24 cellular contexts compared by ENCODE assay signal in genomic region chr9:131335356-131335755, GRCh38. TPM values are rescaled to one million over a fixed set of nuclear protein-coding genes. Genes with fewer than 3 reads are reported as not detected.
DNase-seq lines count a peak whose midpoint lies in the region; ATAC-seq, FAIRE-seq and TF ChIP-seq lines count a peak whose summit lies in the region.
"Had no signal": no experiment of that assay in that cellular context is flagged by ENCODE, and none has a peak within 500 bp of the region (broad histone marks: within the 10 kb centered on the region; RNA-seq: fewer than 3 reads in every experiment).

No MANE protein-coding gene starts in this region.

- H4K5ac ChIP-seq in H9 (ENCODE audit: insufficient read length, low read depth, low read length), result no peak overlapping the region

- H3K4me1 ChIP-seq in H9 (ENCODE audit: insufficient read depth, low read length) (no peaks in the 10 kb centered on the region; the same call in 1 of the 2 replicates), K562 (replicated peaks in 1 of 2; ENCODE audit: control insufficient read depth in 2 of 2, insufficient read depth in 2 of 2, low read length in 2 of 2) (peaks cover 17 to 40% of the 10 kb centered on the region in 2 experiments; a peak in 4 of 5 replicates), right atrium auricular region (peaks cover 0 to 21% of the 10 kb centered on the region in 2 donors)
- no peaks in the 10 kb centered on the region for H3K4me1 ChIP-seq in CD8-positive, alpha-beta memory T cell (ENCODE audit: insufficient read depth, low read length)
- H3K4me1 ChIP-seq: Peyer's patch, upper lobe of right lung had no signal

- POLR2A ChIA-PET in K562 (lab: Yijun Ruan, JAX), result interaction anchor here (0.9 to 2.5 kb wide), 2 partner anchors 69 to 158 kb away, joined by 5 to 13 read pairs; no protein-coding TSS in a partner anchor
- POLR2A ChIA-PET in CD8-positive, alpha-beta memory T cell (lab: Charles Lee), result interaction anchor here (0.7 kb wide), 1 partner anchor 97 kb away, joined by 7 read pairs; no protein-coding TSS in a partner anchor

- TF ChIP-seq POLR2A in K562 (conservative IDR thresholded peaks at IDR 0.05), result no peak

- no peak overlapping the region for H4K91ac ChIP-seq in H9 (ENCODE audit: insufficient read length, low read depth, low read length)

- no peak overlapping the region for H2BK120ac ChIP-seq in H9 (ENCODE audit: low read depth, low read length, poor library complexity, severe bottlenecking)

- H3K27me3 ChIP-seq in H9 (ENCODE audit: insufficient read depth, low read length) (no peaks in the 10 kb centered on the region), K562 (ENCODE audit: control insufficient read depth in 2 of 2, insufficient read depth in 2 of 2, low read length in 2 of 2) (no peaks in the 10 kb centered on the region), right atrium auricular region (no peaks in the 10 kb centered on the region)
- H3K27me3 ChIP-seq in CD8-positive, alpha-beta memory T cell (ENCODE audit: insufficient read depth, low read length, poor library complexity, severe bottlenecking), result no peaks in the 10 kb centered on the region
- H3K27me3 ChIP-seq: Peyer's patch, upper lobe of right lung had no signal

- no peak overlapping the region for H3K56ac ChIP-seq in H9 (ENCODE audit: insufficient read length, low read depth, low read length)

- no peak overlapping the region; a peak in 1 of 5 replicates for H3K4me3 Mint-ChIP-seq in H9
- H3K4me3 Mint-ChIP-seq in CD14-positive monocyte, result no peak overlapping the region
- H3K4me3 Mint-ChIP-seq in CD8-positive, alpha-beta memory T cell, result no peak overlapping the region
- H3K4me3 Mint-ChIP-seq: activated naive CD8-positive, alpha-beta T cell; activated T-helper 17 cell treated with anti-CD3 and anti-CD28 coated beads, Interleukin-2, amount 50 U/mL, for 72 hours; memory B cell had no signal

- no TSS peak for BruUV-seq in K562 (replicated peaks; lab: Mats Ljungman, UMichigan)

- H3K4me1 Mint-ChIP-seq in H9 (peaks cover 23 to 33% of the 10 kb centered on the region in 2 experiments), CD14-positive monocyte (peaks cover 2% of the 10 kb centered on the region)
- H3K4me1 Mint-ChIP-seq in CD8-positive, alpha-beta memory T cell, result peaks cover 3 to 4% (median 4%) of the 10 kb centered on the region in 3 donors
- H3K4me1 Mint-ChIP-seq: activated T-helper 17 cell treated with anti-CD3 and anti-CD28 coated beads, Interleukin-2, amount 50 U/mL, for 72 hours had no signal

- H3K36me3 Mint-ChIP-seq in H9 (ENCODE audit: insufficient read depth in 1 of 3, low read depth in 3 of 3) (no peaks in the 10 kb centered on the region; a peak in 1 of 7 replicates), CD14-positive monocyte (no peaks in the 10 kb centered on the region)
- H3K36me3 Mint-ChIP-seq in CD8-positive, alpha-beta memory T cell, result no peaks in the 10 kb centered on the region
- H3K36me3 Mint-ChIP-seq: activated naive CD8-positive, alpha-beta T cell; memory B cell; stimulated activated naive B cell treated with anti-CD40 and anti-IgM and Interleukin-4, amounts not matched to agents 10 μg/mL and 1 μg/mL and 100 μg/mL, for 72 hours had no signal

- H3K36me3 ChIP-seq in K562 (ENCODE audit: control insufficient read depth, insufficient read depth, low read length) (no peaks in the 10 kb centered on the region), right atrium auricular region (no peaks in the 10 kb centered on the region)
- no peaks in the 10 kb centered on the region for H3K36me3 ChIP-seq in CD8-positive, alpha-beta memory T cell (ENCODE audit: insufficient read depth, low read length)
- H3K36me3 ChIP-seq: Peyer's patch, upper lobe of right lung, WERI-Rb-1 had no signal

- no peak overlapping the region for H3K18ac ChIP-seq in H9 (ENCODE audit: insufficient read length, low read depth, low read length)

- H4K8ac ChIP-seq in H9 (replicated peaks; ENCODE audit: insufficient read length, low read depth, low read length), result no peak overlapping the region

- peak; percentile 23 for FAIRE-seq in K562 (lab: Jason Lieb, UNC)

- H2AFZ ChIP-seq in H9 (ENCODE audit: low read length) (no peak overlapping the region), K562 (ENCODE audit: low read depth, low read length) (no peak overlapping the region)

- no peak overlapping the region for H2BK20ac ChIP-seq in H9 (ENCODE audit: low read depth, low read length, poor library complexity, severe bottlenecking)

- in situ Hi-C loops in K562 (cut with MboI), result loop anchor here (5.0 to 10.0 kb wide), 2 partner anchors 121 to 278 kb away; no protein-coding TSS in a partner anchor

- no peak for ATAC-seq in K562
- ATAC-seq in sciatic nerve, result no peak
- ATAC-seq in HG02571 (IDR thresholded peaks at IDR 0.05; ENCODE audit: unreplicated experiment), result no peak

- H3K4me2 ChIP-seq in H9 (ENCODE audit: insufficient read depth, insufficient read length, low read length) (no peak overlapping the region), K562 (ENCODE audit: insufficient read depth, low read length) (no peak overlapping the region)

- H3K79me2 ChIP-seq in H9 (ENCODE audit: insufficient read depth, low read length) (no peaks in the 10 kb centered on the region), K562 (ENCODE audit: control insufficient read depth, insufficient read depth, low read length) (no peaks in the 10 kb centered on the region)

- TF ChIP-seq EP300 in K562 (IDR thresholded peaks at IDR 0.05; ENCODE audit: low read length), result no peak

- H3K9ac ChIP-seq in H9 (ENCODE audit: extremely low read depth, insufficient read length, low read length) (no peak overlapping the region), K562 (ENCODE audit: insufficient read depth in 1 of 2, low read depth in 2 of 2, low read length in 2 of 2) (no peak overlapping the region)

- intact Hi-C loops in K562 (cut with micrococcal nuclease) (loop anchor here (10.0 kb wide), 1 partner anchor 211 kb away; the partner anchor contains the start of gene NUP214), sciatic nerve (cut with DNase I) (loop anchor here (10.0 kb wide), 1 partner anchor 161 kb away; no protein-coding TSS in a partner anchor), CD14-positive monocyte (cut with micrococcal nuclease) (no loop called here)

- H2BK12ac ChIP-seq in H9 (ENCODE audit: insufficient read length, low read depth, low read length), result no peak overlapping the region

- TF ChIP-seq RAD21 in K562 (CRISPR knock-in tag; conservative IDR thresholded peaks at IDR 0.05 in 1 of 2, IDR thresholded peaks at IDR 0.05 in 1 of 2), result no peak

- no peak for DNase-seq in H9
- no peak for DNase-seq in K562 (ENCODE audit: extremely low read depth in 1 of 4, low spot score in 3 of 4)
- DNase-seq in right atrium auricular region (ENCODE audit: low spot score), result no peak
- DNase-seq in sciatic nerve (ENCODE audit: low spot score), result peak; percentile 34
- DNase-seq in CD14-positive monocyte (ENCODE audit: low spot score), result no peak
- DNase-seq in dedifferentiated amniotic fluid mesenchymal stem cell (ENCODE audit: extremely low spot score), result no peak
- DNase-seq in CD8-positive, alpha-beta memory T cell, result no peak
- DNase-seq: activated CD4-positive, alpha-beta T cell treated with anti-CD3 and anti-CD28 coated beads for 48 hours; cortex of kidney; DMS53; NCI-H1048; NCI-H2107; NCI-H774; Peyer's patch; SIG-M5; stimulated activated naive B cell treated with anti-CD40 and anti-IgM and Interleukin-4, amounts not matched to agents 10 μg/mL and 1 μg/mL and 100 μg/mL, for 72 hours; T-helper 9 cell had no signal

- no peak overlapping the region for H3K14ac ChIP-seq in H9 (ENCODE audit: insufficient read depth, low read length)

- no peak overlapping the region for H3K4me3 ChIP-seq in K562
- no peak overlapping the region for H3K4me3 ChIP-seq in right atrium auricular region
- H3K4me3 ChIP-seq in CD8-positive, alpha-beta memory T cell (ENCODE audit: low read length), result no peak overlapping the region
- H3K4me3 ChIP-seq: Peyer's patch, upper lobe of right lung had no signal

- H2AK5ac ChIP-seq in H9 (ENCODE audit: insufficient read length, low read length), result no peak overlapping the region

- no peak overlapping the region for H3K23ac ChIP-seq in H9 (ENCODE audit: insufficient read length, low read depth, low read length)

- H3K23me2 ChIP-seq in H9 (ENCODE audit: insufficient read length, low read depth, low read length, poor library complexity, severe bottlenecking), result no peaks in the 10 kb centered on the region

- no peak overlapping the region for H2BK15ac ChIP-seq in H9 (ENCODE audit: low read depth, low read length)

- H3K9me3 ChIP-seq in H9 (ENCODE audit: control insufficient read depth, low read depth, low read length) (no peaks in the 10 kb centered on the region), K562 (replicated peaks; ENCODE audit: control insufficient read depth, insufficient read depth, low read depth, low read length) (no peaks in the 10 kb centered on the region), right atrium auricular region (no peaks in the 10 kb centered on the region)
- H3K9me3 ChIP-seq in CD8-positive, alpha-beta memory T cell (ENCODE audit: low read length), result no peaks in the 10 kb centered on the region
- H3K9me3 ChIP-seq: Caco-2, Peyer's patch, upper lobe of right lung had no signal

- H3K4ac ChIP-seq in H9 (ENCODE audit: low read depth, low read length), result no peak overlapping the region

- H3T11ph ChIP-seq in H9 (ENCODE audit: low read length), result no peak overlapping the region

- WGBS in H9 (ENCODE audit: extremely low coverage, insufficient read length, low lambda C conversion rate), result no CpG with 5 or more reads among the region's 4 CpGs
- WGBS in K562 (ENCODE audit: insufficient coverage, low coverage, missing lambda C conversion rate), result 39% methylated on average over 3 of the region's 4 CpGs

- H3K27me3 Mint-ChIP-seq in H9 (ENCODE audit: low read depth) (peaks cover 1% of the 10 kb centered on the region; the same call in 1 of the 2 replicates), CD14-positive monocyte (ENCODE audit: low read depth in 3 of 3) (peaks cover 0 to 5% (median 3%) of the 10 kb centered on the region in 3 donors)
- H3K27me3 Mint-ChIP-seq in CD8-positive, alpha-beta memory T cell, result no peaks in the 10 kb centered on the region
- H3K27me3 Mint-ChIP-seq: activated naive CD8-positive, alpha-beta T cell; activated T-helper 17 cell treated with anti-CD3 and anti-CD28 coated beads, Interleukin-2, amount 50 U/mL, for 72 hours; memory B cell had no signal

- H3K9me3 Mint-ChIP-seq in H9, result no peaks in the 10 kb centered on the region
- no peaks in the 10 kb centered on the region for H3K9me3 Mint-ChIP-seq in CD14-positive monocyte
- no peaks in the 10 kb centered on the region for H3K9me3 Mint-ChIP-seq in CD8-positive, alpha-beta memory T cell
- H3K9me3 Mint-ChIP-seq: activated T-helper 17 cell treated with anti-CD3 and anti-CD28 coated beads, Interleukin-2, amount 50 U/mL, for 72 hours; memory B cell; stimulated activated naive B cell treated with anti-CD40 and anti-IgM and Interleukin-4, amounts not matched to agents 10 μg/mL and 1 μg/mL and 100 μg/mL, for 72 hours had no signal

- H3K9me1 ChIP-seq in K562 (ENCODE audit: control insufficient read depth, insufficient read depth, low read length), result no peaks in the 10 kb centered on the region

- H4K20me1 ChIP-seq in H9 (ENCODE audit: control insufficient read depth, insufficient read depth, insufficient read length), result no peaks in the 10 kb centered on the region
- H4K20me1 ChIP-seq in K562 (replicated peaks; ENCODE audit: control insufficient read depth, insufficient read depth, low read length), result no peaks in the 10 kb centered on the region

- H3K27ac ChIP-seq in H9 (ENCODE audit: insufficient read length, low read depth, low read length) (no peak overlapping the region), K562 (ENCODE audit: extremely low read depth, low read depth, low read length) (no peak overlapping the region), right atrium auricular region (peak overlapping the region; percentile 77 to 94)
- H3K27ac ChIP-seq in CD8-positive, alpha-beta memory T cell (ENCODE audit: low read depth, low read length), result no peak overlapping the region
- H3K27ac ChIP-seq: Peyer's patch, upper lobe of right lung, WERI-Rb-1 had no signal

- H2BK5ac ChIP-seq in H9 (ENCODE audit: insufficient read length, low read length), result no peak overlapping the region

- H3K27ac Mint-ChIP-seq in H9 (peak overlapping the region in 2 of 3 experiments; percentile 59 to 67; a peak in 2 of 7 replicates), CD14-positive monocyte (peak overlapping the region in 1 of 7 donors; percentile 32)
- no peak overlapping the region for H3K27ac Mint-ChIP-seq in CD8-positive, alpha-beta memory T cell
- H3K27ac Mint-ChIP-seq: activated naive CD8-positive, alpha-beta T cell; activated T-helper 17 cell treated with anti-CD3 and anti-CD28 coated beads, Interleukin-2, amount 50 U/mL, for 72 hours; memory B cell; stimulated activated naive B cell treated with anti-CD40 and anti-IgM and Interleukin-4, amounts not matched to agents 10 μg/mL and 1 μg/mL and 100 μg/mL, for 72 hours had no signal

- no peaks in the 10 kb centered on the region for H3K79me1 ChIP-seq in H9 (ENCODE audit: insufficient read depth, low read depth, low read length, poor library complexity, severe bottlenecking)

- TF ChIP-seq CTCF in H9 (conservative IDR thresholded peaks at IDR 0.05) (no peak), K562 (IDR thresholded peaks at IDR 0.05 in 2 of 3, conservative IDR thresholded peaks at IDR 0.05 in 1 of 3; ENCODE audit: insufficient read depth in 2 of 3, low read depth in 1 of 3, low read length in 3 of 3) (no peak), right atrium auricular region (IDR thresholded peaks at IDR 0.05) (no peak), CD14-positive monocyte (IDR thresholded peaks at IDR 0.05) (no peak)

- CTCF ChIA-PET in K562 (lab: Yijun Ruan, JAX; ENCODE audit: low intra/inter-chr PET ratio), result interaction anchor here (0.6 to 5.0 kb wide), 4 partner anchors 70 to 277 kb away, joined by 3 to 44 read pairs (median 10); no protein-coding TSS in a partner anchor
- CTCF ChIA-PET in CD8-positive, alpha-beta memory T cell (lab: Charles Lee), result interaction anchor here (1.4 to 7.2 kb wide), 6 partner anchors 38 to 155 kb away, joined by 5 to 175 read pairs (median 10); no protein-coding TSS in a partner anchor

RNA-seq across cellular contexts. Expression of gene PLPP7, which starts 45.8 kb away (rescaled TPM):
- 1.9 and 2.4 TPM in 2 replicates for total RNA-seq in H9 (2021)
- 0.49 TPM in 1 of 2 replicates, not detected in the other for total RNA-seq in K562 (2011; cell fraction: chromatin; rRNA removed; ENCODE audit: low replicate concordance)
- total RNA-seq in K562 (2011; cell fraction: nucleolus; rRNA removed), result 1.1 and 1.2 TPM in 2 replicates
- total RNA-seq in K562 (2011; cell fraction: nucleoplasm; rRNA removed), result 0.66 and 0.99 TPM in 2 replicates
- 0.23 and 0.65 TPM in 2 replicates for total RNA-seq in K562 (2014; rRNA removed)
- not detected in 2 replicates for total RNA-seq in K562 (2014; rRNA removed; fragmentation: Illumina TruSeq; extraction: Trizol)
- total RNA-seq in K562 (2015; rRNA removed; fragmentation: Illumina TruSeq; extraction: Trizol), result 0.18 and 0.30 TPM in 2 replicates
- 0.56 and 0.93 TPM in 2 replicates for total RNA-seq in K562 (2021)
- polyA plus RNA-seq in K562 (2011; rRNA removed), result 0.18 and 0.41 TPM in 2 replicates
- polyA plus RNA-seq in K562 (2011; cell fraction: cytosol; rRNA removed), result 0.48 and 0.50 TPM in 2 replicates
- 0.68 and 0.87 TPM in 2 replicates for polyA plus RNA-seq in K562 (2011; cell fraction: nucleus; rRNA removed)
- 0.64 and 1.3 TPM in 2 replicates for polyA plus RNA-seq in K562 (2012)
- 0.09 and 0.37 TPM in 2 replicates for polyA plus RNA-seq in K562 (2014; fragmentation: Illumina TruSeq; extraction: Trizol)
- not detected for polyA plus RNA-seq in K562 (2014; fragmentation: Nextera tagmentation; extraction: Ambion mirVana)
- polyA plus RNA-seq in K562 (2014; rRNA removed), result 0.86 TPM in 1 of 2 replicates, not detected in the other
- polyA minus RNA-seq in K562 (2011; rRNA and poly(A)+ RNA removed), result 0.09 and 0.11 TPM in 2 replicates
- polyA minus RNA-seq in K562 (2011; cell fraction: cytosol; rRNA and poly(A)+ RNA removed), result not detected in 2 replicates
- 0.13 and 1.00 TPM in 2 replicates for polyA minus RNA-seq in K562 (2011; cell fraction: nucleus; rRNA and poly(A)+ RNA removed)
- 100 to 1,000 TPM; 124 to 216 TPM for total RNA-seq in right atrium auricular region
- 8.6 TPM for total RNA-seq in sciatic nerve
- polyA plus RNA-seq in CD14-positive monocyte, result 1 to 10 TPM; 1.5 to 3.1 TPM
- not detected for total RNA-seq in CD8-positive, alpha-beta memory T cell
- polyA plus RNA-seq in CD8-positive, alpha-beta memory T cell, result not detected
- total RNA-seq: activated T-helper 17 cell treated with anti-CD3 and anti-CD28 coated beads, Interleukin-2, amount 50 U/mL, for 72 hours had no signal

RNA-seq across cellular contexts. Expression of gene PRRC2B, which starts 58.5 kb away (rescaled TPM):
- 243 and 251 TPM in 2 replicates for total RNA-seq in H9 (2021)
- 283 and 387 TPM in 2 replicates for total RNA-seq in K562 (2011; cell fraction: chromatin; rRNA removed; ENCODE audit: low replicate concordance)
- total RNA-seq in K562 (2011; cell fraction: nucleolus; rRNA removed), result 121 and 133 TPM in 2 replicates
- 150 and 188 TPM in 2 replicates for total RNA-seq in K562 (2011; cell fraction: nucleoplasm; rRNA removed)
- total RNA-seq in K562 (2014; rRNA removed), result 30.9 and 31.7 TPM in 2 replicates
- total RNA-seq in K562 (2014; rRNA removed; fragmentation: Illumina TruSeq; extraction: Trizol), result 31.7 and 32.1 TPM in 2 replicates
- 24.6 and 24.7 TPM in 2 replicates for total RNA-seq in K562 (2015; rRNA removed; fragmentation: Illumina TruSeq; extraction: Trizol)
- 125 and 126 TPM in 2 replicates for total RNA-seq in K562 (2021)
- polyA plus RNA-seq in K562 (2011; rRNA removed), result 20.1 and 25.4 TPM in 2 replicates
- 16.5 and 20.1 TPM in 2 replicates for polyA plus RNA-seq in K562 (2011; cell fraction: cytosol; rRNA removed)
- polyA plus RNA-seq in K562 (2011; cell fraction: nucleus; rRNA removed), result 66.4 and 83.2 TPM in 2 replicates
- 56.0 and 68.0 TPM in 2 replicates for polyA plus RNA-seq in K562 (2012)
- polyA plus RNA-seq in K562 (2014; fragmentation: Illumina TruSeq; extraction: Trizol), result 51.4 and 64.0 TPM in 2 replicates
- polyA plus RNA-seq in K562 (2014; fragmentation: Nextera tagmentation; extraction: Ambion mirVana), result under 1 TPM; 0.34 to 0.77 TPM
- 33.7 and 37.5 TPM in 2 replicates for polyA plus RNA-seq in K562 (2014; rRNA removed)
- polyA minus RNA-seq in K562 (2011; rRNA and poly(A)+ RNA removed), result 49.8 and 53.3 TPM in 2 replicates
- polyA minus RNA-seq in K562 (2011; cell fraction: cytosol; rRNA and poly(A)+ RNA removed), result 36.5 and 47.7 TPM in 2 replicates
- 26.8 and 39.9 TPM in 2 replicates for polyA minus RNA-seq in K562 (2011; cell fraction: nucleus; rRNA and poly(A)+ RNA removed)
- 100 to 1,000 TPM in 1 of 2 donors, 10 to 100 TPM in 1; 76.7 to 120 TPM for total RNA-seq in right atrium auricular region
- total RNA-seq in sciatic nerve, result 252 TPM
- polyA plus RNA-seq in CD14-positive monocyte, result 1 to 10 TPM; 2.8 to 8.6 TPM
- total RNA-seq in CD8-positive, alpha-beta memory T cell, result 100 to 1,000 TPM; 146 TPM
- polyA plus RNA-seq in CD8-positive, alpha-beta memory T cell, result 42.1 TPM

RNA-seq across cellular contexts. Expression of gene FAM78A, which starts 59.0 kb away (rescaled TPM):
- total RNA-seq in H9 (2021) (1.9 and 2.1 TPM in 2 replicates), K562 (2014; rRNA removed) (55.5 and 85.8 TPM in 2 replicates), K562 (2014; rRNA removed; fragmentation: Illumina TruSeq; extraction: Trizol) (23.7 and 28.6 TPM in 2 replicates), K562 (2015; rRNA removed; fragmentation: Illumina TruSeq; extraction: Trizol) (55.6 and 55.9 TPM in 2 replicates), K562 (2021) (103 and 105 TPM in 2 replicates), right atrium auricular region (10 to 100 TPM; 31.8 to 55.3 TPM), sciatic nerve (4.2 TPM)
- 38.6 and 86.5 TPM in 2 replicates for total RNA-seq in K562 (2011; cell fraction: chromatin; rRNA removed; ENCODE audit: low replicate concordance)
- total RNA-seq in K562 (2011; cell fraction: nucleolus; rRNA removed), result 61.2 and 70.5 TPM in 2 replicates
- 59.7 and 74.0 TPM in 2 replicates for total RNA-seq in K562 (2011; cell fraction: nucleoplasm; rRNA removed)
- polyA plus RNA-seq in K562 (2011; rRNA removed) (29.9 and 50.1 TPM in 2 replicates), K562 (2014; fragmentation: Illumina TruSeq; extraction: Trizol) (65.0 and 68.7 TPM in 2 replicates), K562 (2014; fragmentation: Nextera tagmentation; extraction: Ambion mirVana) (1 to 10 TPM in 1 of 2 experiments, under 1 TPM in 1; 0.56 to 1.2 TPM), K562 (2014; rRNA removed) (55.2 and 59.6 TPM in 2 replicates), CD14-positive monocyte (1 to 10 TPM; 6.4 to 7.2 TPM)
- polyA plus RNA-seq in K562 (2011; cell fraction: cytosol; rRNA removed), result 60.0 and 102 TPM in 2 replicates
- polyA plus RNA-seq in K562 (2011; cell fraction: nucleus; rRNA removed), result 43.9 and 60.4 TPM in 2 replicates
- 66.9 and 81.0 TPM in 2 replicates for polyA plus RNA-seq in K562 (2012)
- polyA minus RNA-seq in K562 (2011; rRNA and poly(A)+ RNA removed), result 23.2 and 33.4 TPM in 2 replicates
- 57.5 and 69.4 TPM in 2 replicates for polyA minus RNA-seq in K562 (2011; cell fraction: cytosol; rRNA and poly(A)+ RNA removed)
- polyA minus RNA-seq in K562 (2011; cell fraction: nucleus; rRNA and poly(A)+ RNA removed), result 13.3 and 20.8 TPM in 2 replicates
- total RNA-seq in CD8-positive, alpha-beta memory T cell, result 10 to 100 TPM; 43.6 to 44.4 TPM
- polyA plus RNA-seq in CD8-positive, alpha-beta memory T cell, result 27.6 TPM

Comparison
In these comparisons a context has a peak if more than half of its experiments do, and no peak if none do; other contexts are left out.
1. H3K27ac ChIP-seq: peak in right atrium auricular region (2 of 2); none in H9 (single experiment), K562 (single experiment) and CD8-positive, alpha-beta memory T cell (single experiment).
2. H3K27ac Mint-ChIP-seq: peak in H9 (2 of 3); none in CD8-positive, alpha-beta memory T cell (0 of 8).
3. RNA of gene PLPP7, which starts 45.8 kb away (total RNA-seq): 124 to 216 TPM in right atrium auricular region; 8.6 TPM in sciatic nerve (single experiment), 1.9 to 2.4 TPM in H9, 0.18 to 1.2 TPM in K562 and not detected in CD8-positive, alpha-beta memory T cell; every median in the first group is over 10 times any median in the second.
4. intact Hi-C loops: an anchor here in K562 (10.0 kb wide) and sciatic nerve (10.0 kb wide); none called in CD14-positive monocyte.